8 cellular contexts compared by ENCODE assay signal in the genomic region with DNA sequence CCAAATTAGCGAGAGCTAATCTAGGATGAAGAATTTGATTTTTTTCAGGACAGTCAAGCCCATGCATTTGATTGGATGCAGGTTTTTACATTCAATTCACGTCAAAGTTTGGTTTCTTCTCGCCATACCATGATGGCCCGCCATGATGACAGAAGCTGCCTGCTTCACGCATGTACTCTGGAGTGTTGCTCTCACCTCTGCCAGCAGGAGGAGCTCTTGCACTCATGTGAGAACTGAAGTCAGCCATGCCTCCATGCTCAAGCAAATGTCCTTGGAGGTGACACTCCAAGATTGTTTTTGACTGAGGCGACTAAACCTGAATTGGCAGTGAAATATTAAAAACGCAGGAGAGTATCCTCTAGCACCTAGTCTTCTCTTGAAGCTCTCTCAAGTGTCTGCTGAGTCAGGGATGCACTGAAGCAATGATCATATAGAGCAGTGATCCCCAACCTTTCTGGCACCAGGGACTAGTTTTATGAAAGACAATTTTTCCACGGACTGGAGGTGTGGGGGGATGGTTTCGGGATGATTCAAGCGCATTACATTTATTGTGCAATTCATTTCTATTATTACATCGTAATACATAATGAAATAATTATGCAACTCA.
DNase-seq lines count a peak whose midpoint lies in the region; ATAC-seq and TF ChIP-seq lines count a peak whose summit lies in the region.

No MANE protein-coding gene starts in this region.

- H3K4me3 Mint-ChIP-seq in activated naive CD8-positive, alpha-beta T cell treated with anti-CD3 and anti-CD28 coated beads, Interleukin-2, amount 10 ng/mL, durations not matched to agents 7 days and 5 days: no peak overlapping the region

- H3K27me3 Mint-ChIP-seq in activated naive CD8-positive, alpha-beta T cell treated with anti-CD3 and anti-CD28 coated beads, Interleukin-2, amount 10 ng/mL, durations not matched to agents 7 days and 5 days: peaks cover 6% of the 10 kb centered on the region

- CTCF ChIA-PET in RWPE1 (lab: Yijun Ruan, JAX): interaction anchor here (0.5 to 1.5 kb wide), 5 partner anchors 10 to 243 kb away, joined by 3 to 6 read pairs (median 3); no protein-coding TSS in a partner anchor

- no peaks in the 10 kb centered on the region for H3K36me3 Mint-ChIP-seq in activated naive CD8-positive, alpha-beta T cell treated with anti-CD3 and anti-CD28 coated beads, Interleukin-2, amount 10 ng/mL, durations not matched to agents 7 days and 5 days

- no peaks in the 10 kb centered on the region for H3K4me1 Mint-ChIP-seq in activated naive CD8-positive, alpha-beta T cell treated with anti-CD3 and anti-CD28 coated beads, Interleukin-2, amount 10 ng/mL, durations not matched to agents 7 days and 5 days

- no peaks in the 10 kb centered on the region for H3K9me3 Mint-ChIP-seq in activated naive CD8-positive, alpha-beta T cell treated with anti-CD3 and anti-CD28 coated beads, Interleukin-2, amount 10 ng/mL, durations not matched to agents 7 days and 5 days

- DNase-seq in ELR (ENCODE audit: low read depth) (peak; percentile 62), RWPE1 (ENCODE audit: low spot score) (peak; percentile 1), iPS DF 4.7 (ENCODE audit: extremely low read depth, low spot score) (peak; percentile 82), dedifferentiated amniotic fluid mesenchymal stem cell (ENCODE audit: extremely low spot score) (no peak)
- peak; percentile 56 for DNase-seq in activated naive CD8-positive, alpha-beta T cell treated with anti-CD3 and anti-CD28 coated beads, Interleukin-2, amount 10 ng/mL, durations not matched to agents 7 days and 5 days
- peak; percentile 60 for DNase-seq in stimulated activated CD4-positive, alpha-beta T cell treated with anti-CD3 and anti-CD28 coated beads, Interleukin-4, amount 100 ng/mL, for 1 hour

- TF ChIP-seq CTCF in RWPE1 (conservative IDR thresholded peaks at IDR 0.05; ENCODE audit: low read depth): 0 out of 2 replicates have a peak, but pooled peaks have one; percentile 28

- ATAC-seq in GM21360 (IDR thresholded peaks at IDR 0.05; ENCODE audit: unreplicated experiment): peak; percentile 99
- ATAC-seq in HG03565 (IDR thresholded peaks at IDR 0.05; ENCODE audit: unreplicated experiment): peak; percentile 100
- ATAC-seq in activated naive CD8-positive, alpha-beta T cell treated with anti-CD3 and anti-CD28 coated beads, Interleukin-2, amount 10 ng/mL, durations not matched to agents 7 days and 5 days (ENCODE audit: low read depth): no peak

- no peak overlapping the region for H3K27ac Mint-ChIP-seq in activated naive CD8-positive, alpha-beta T cell treated with anti-CD3 and anti-CD28 coated beads, Interleukin-2, amount 10 ng/mL, durations not matched to agents 7 days and 5 days

- POLR2A ChIA-PET in RWPE1 (lab: Yijun Ruan, JAX; ENCODE audit: low non-redundant PET): no interaction called here
- POLR2A ChIA-PET in activated naive CD8-positive, alpha-beta T cell treated with anti-CD3 and anti-CD28 coated beads, Interleukin-2, amount 10 ng/mL, durations not matched to agents 7 days and 5 days (lab: Charles Lee): no interaction called here

- H3K27ac ChIP-seq in RWPE1: no peak overlapping the region
